18 cellular contexts compared by ENCODE assay signal in the genomic region with DNA sequence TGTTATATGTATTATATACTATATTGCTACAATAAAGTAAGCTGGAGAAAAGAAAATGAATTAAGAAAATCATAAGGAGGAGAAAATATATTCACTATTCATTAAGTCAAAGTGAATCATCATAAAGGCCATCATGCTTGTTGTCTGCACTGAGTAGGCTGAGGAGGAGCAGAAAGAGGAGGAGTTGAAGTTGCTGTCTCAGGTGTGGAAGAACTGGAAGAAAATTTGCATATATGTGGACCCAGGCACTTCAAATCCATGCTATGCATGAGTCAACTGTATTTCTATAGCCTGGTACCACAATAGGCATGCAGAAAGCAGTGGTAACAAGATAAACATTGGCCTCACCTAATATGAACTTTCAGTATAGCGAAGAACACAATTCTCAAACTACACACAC.
DNase-seq lines count a peak whose midpoint lies in the region; FAIRE-seq and TF ChIP-seq lines count a peak whose summit lies in the region.
"Had no signal": no experiment of that assay in that cellular context is flagged by ENCODE, and none has a peak within 500 bp of the region (broad histone marks: within the 10 kb centered on the region; RNA-seq: fewer than 3 reads in every experiment).

No MANE protein-coding gene starts in this region.

- no peak for FAIRE-seq in bronchial epithelial cell (lab: Jason Lieb, UNC)
- FAIRE-seq: A549, D721Med, G401.6, GM12891, GM19239 had no signal

- H3K27me3 ChIP-seq in bronchial epithelial cell (ENCODE audit: control insufficient read depth, insufficient read depth, low read length): no peaks in the 10 kb centered on the region
- H3K27me3 ChIP-seq: BLaER1 treated with 17β-estradiol and CSF1 and Interleukin-3, amounts not matched to agents 10 nM and 100 nM had no signal

- H3K4me3 ChIP-seq in bronchial epithelial cell (ENCODE audit: low read depth, low read length): no peak overlapping the region
- H3K4me3 ChIP-seq: A549; BLaER1 treated with 17β-estradiol and CSF1 and Interleukin-3, amounts not matched to agents 10 nM and 100 nM had no signal

- TF ChIP-seq CTCF in bronchial epithelial cell (IDR thresholded peaks at IDR 0.05; ENCODE audit: insufficient read depth, low read length, severe bottlenecking): no peak

- DNase-seq in NCI-H526 (lab: John Stamatoyannopoulos, UW): peak; percentile 2 to 31
- no peak for DNase-seq in NCI-H526 treated with DMSO at 0.1 percent for 48 hours (lab: John Stamatoyannopoulos, UW)
- DNase-seq in bronchial epithelial cell (ENCODE audit: low read depth): peak; percentile 53
- DNase-seq in NCI-H146 (lab: John Stamatoyannopoulos, UW): no peak
- no peak for DNase-seq in SW480 (ENCODE audit: low spot score)
- DNase-seq: AML-193; Caco-2; Calu3; CD4-positive, alpha-beta T cell; CD8-positive, alpha-beta T cell; DMS79 treated with DMSO at 0.1 percent for 48 hours; GF-D8 had no signal

- no peaks in the 10 kb centered on the region for H3K36me3 ChIP-seq in bronchial epithelial cell (ENCODE audit: control insufficient read depth, insufficient read depth, low read length)
- H3K36me3 ChIP-seq: BLaER1 treated with 17β-estradiol and CSF1 and Interleukin-3, amounts not matched to agents 10 nM and 100 nM had no signal

Comparison
In these comparisons a context has a peak if more than half of its experiments do, and no peak if none do; other contexts are left out.
1. DNase-seq: peak in NCI-H526 (2 of 2) and bronchial epithelial cell (single experiment); none in NCI-H526 treated with DMSO at 0.1 percent for 48 hours (single experiment), NCI-H146 (single experiment) and SW480 (single experiment).